ENCODE assay signal across 16 cellular contexts in genomic region chr20:24533449-24533848, GRCh38.
DNase-seq lines count a peak whose midpoint lies in the region; ATAC-seq and TF ChIP-seq lines count a peak whose summit lies in the region.
"Had no signal": no experiment of that assay in that cellular context is flagged by ENCODE, and none has a peak within 500 bp of the region (broad histone marks: within the 10 kb centered on the region; RNA-seq: fewer than 3 reads in every experiment).

No MANE protein-coding gene starts in this region.

- no peaks in the 10 kb centered on the region for H3K9me3 ChIP-seq in A673 (ENCODE audit: low read depth, low read length, poor library complexity, severe bottlenecking)
- no peaks in the 10 kb centered on the region for H3K9me3 ChIP-seq in effector memory CD4-positive, alpha-beta T cell (ENCODE audit: control insufficient read depth, low read length)
- H3K9me3 ChIP-seq: BLaER1 treated with 17β-estradiol and CSF1 and Interleukin-3, amounts not matched to agents 10 nM and 100 nM had no signal

- POLR2A ChIA-PET in A673 (lab: Charles Lee; ENCODE audit: low non-redundant PET) (no interaction called here), WTC11 (lab: Charles Lee) (no interaction called here)

- H3K36me3 ChIP-seq in A673 (ENCODE audit: insufficient read depth, low read length, poor library complexity, severe bottlenecking), result no peaks in the 10 kb centered on the region
- no peaks in the 10 kb centered on the region for H3K36me3 ChIP-seq in effector memory CD4-positive, alpha-beta T cell (ENCODE audit: control insufficient read depth, insufficient read depth, low read length)
- H3K36me3 ChIP-seq: BLaER1 treated with 17β-estradiol and CSF1 and Interleukin-3, amounts not matched to agents 10 nM and 100 nM had no signal

- H3K4me1 ChIP-seq in A673 (ENCODE audit: insufficient read depth, low read length, poor library complexity, severe bottlenecking), result no peaks in the 10 kb centered on the region
- no peaks in the 10 kb centered on the region for H3K4me1 ChIP-seq in effector memory CD4-positive, alpha-beta T cell (ENCODE audit: control insufficient read depth, insufficient read depth, low read length, poor library complexity, severe bottlenecking)

- H3K36me3 Mint-ChIP-seq in WTC11, result peaks cover 9% of the 10 kb centered on the region
- H3K36me3 Mint-ChIP-seq: CD8-positive, alpha-beta memory T cell had no signal

- H3K27me3 ChIP-seq in A673 (replicated peaks; ENCODE audit: insufficient read depth, low read depth, low read length, poor library complexity), result no peaks in the 10 kb centered on the region
- no peaks in the 10 kb centered on the region for H3K27me3 ChIP-seq in effector memory CD4-positive, alpha-beta T cell (replicated peaks; ENCODE audit: control insufficient read depth, insufficient read depth, low read length, poor library complexity, severe bottlenecking)
- H3K27me3 ChIP-seq: BLaER1 treated with 17β-estradiol and CSF1 and Interleukin-3, amounts not matched to agents 10 nM and 100 nM had no signal

- DNase-seq in A673 (ENCODE audit: low spot score) (no peak), HT-29 (ENCODE audit: low spot score) (peak; percentile 7), WTC11 (ENCODE audit: low spot score) (peak; percentile 22)
- no peak for DNase-seq in central memory CD4-positive, alpha-beta T cell
- no peak for DNase-seq in effector memory CD4-positive, alpha-beta T cell
- no peak for DNase-seq in activated naive CD4-positive, alpha-beta T cell treated with anti-CD3 and anti-CD28 coated beads, Interleukin-2, amount 50 U/mL, for 16 hours
- DNase-seq: CD8-positive, alpha-beta memory T cell; NCI-H187; NCI-H69; T-helper 1 cell had no signal

- intact Hi-C loops in A673 (cut with micrococcal nuclease; ENCODE audit: unreplicated experiment), result no loop called here

- H3K27me3 Mint-ChIP-seq in WTC11 (ENCODE audit: low read depth), result no peaks in the 10 kb centered on the region

- ATAC-seq in WTC11 (peak; percentile 47), GM21367 (IDR thresholded peaks at IDR 0.05; ENCODE audit: unreplicated experiment) (no peak)
- ATAC-seq: Panc1, Right ventricle myocardium inferior had no signal

- H3K4me1 Mint-ChIP-seq in WTC11, result no peaks in the 10 kb centered on the region
- H3K4me1 Mint-ChIP-seq: CD8-positive, alpha-beta memory T cell had no signal

- peaks cover 14% of the 10 kb centered on the region for H3K9me3 Mint-ChIP-seq in WTC11

- no peak overlapping the region for H3K27ac ChIP-seq in A673 (ENCODE audit: low read depth, low read length, poor library complexity, severe bottlenecking)
- no peak overlapping the region for H3K27ac ChIP-seq in effector memory CD4-positive, alpha-beta T cell (ENCODE audit: insufficient read depth, low read length, poor library complexity, severe bottlenecking)
- H3K27ac ChIP-seq: BLaER1 treated with 17β-estradiol and CSF1 and Interleukin-3, amounts not matched to agents 10 nM and 100 nM; SK-N-MC had no signal

- H3K27ac Mint-ChIP-seq in WTC11, result no peak overlapping the region
- H3K27ac Mint-ChIP-seq: CD8-positive, alpha-beta memory T cell had no signal

- BruUV-seq in A673 (replicated peaks; lab: Mats Ljungman, UMichigan), result no TSS peak

- CTCF ChIA-PET in A673 (lab: Charles Lee) (no interaction called here), WTC11 (lab: Charles Lee) (interaction anchor here (0.8 to 1.7 kb wide), 2 partner anchors 54 to 249 kb away, joined by 3 to 5 read pairs; no protein-coding TSS in a partner anchor)

- H3K4me3 Mint-ChIP-seq in WTC11, result no peak overlapping the region
- H3K4me3 Mint-ChIP-seq: CD8-positive, alpha-beta memory T cell had no signal

- H3K4me3 ChIP-seq in A673 (ENCODE audit: low read depth, low read length, poor library complexity, severe bottlenecking), result no peak overlapping the region
- no peak overlapping the region for H3K4me3 ChIP-seq in effector memory CD4-positive, alpha-beta T cell (ENCODE audit: insufficient read depth, low read depth, low read length, poor library complexity, severe bottlenecking)
- H3K4me3 ChIP-seq: BLaER1 treated with 17β-estradiol and CSF1 and Interleukin-3, amounts not matched to agents 10 nM and 100 nM; SK-N-MC had no signal

- TF ChIP-seq CTCF in A673 (conservative IDR thresholded peaks at IDR 0.05; ENCODE audit: low read depth, low read length) (peak; percentile 21; the same call in 1 of the 2 replicates), GM12873 (IDR thresholded peaks at IDR 0.05; ENCODE audit: insufficient read depth, low read depth, low read length, missing control alignments) (peak; percentile 28), WTC11 (IDR thresholded peaks at IDR 0.05) (peak; percentile 17; the same call in 1 of the 2 replicates)

TF ChIP-seq in WTC11, 78 proteins besides CTCF, POLR2A, EP300 and RAD21 (continues in another document):
- TF ChIP-seq ZSCAN18 (CRISPR knock-in tag; IDR thresholded peaks at IDR 0.05), result no peak
- no peak for TF ChIP-seq AFF4 (CRISPR knock-in tag; IDR thresholded peaks at IDR 0.05; ENCODE audit: borderline replicate concordance)
- no peak for TF ChIP-seq OVOL2 (CRISPR knock-in tag; IDR thresholded peaks at IDR 0.05; ENCODE audit: borderline replicate concordance)
- no peak for TF ChIP-seq ZNF423 (CRISPR knock-in tag; IDR thresholded peaks at IDR 0.05)
- no peak for TF ChIP-seq NFE2L1 (CRISPR knock-in tag; IDR thresholded peaks at IDR 0.05)
- no peak for TF ChIP-seq ELF4 (CRISPR knock-in tag; IDR thresholded peaks at IDR 0.05; ENCODE audit: low read depth)
- TF ChIP-seq ZNF121 (CRISPR knock-in tag; IDR thresholded peaks at IDR 0.05), result no peak
- TF ChIP-seq FOXJ3 (CRISPR knock-in tag; IDR thresholded peaks at IDR 0.05; ENCODE audit: borderline replicate concordance), result no peak
- no peak for TF ChIP-seq SOX15 (CRISPR knock-in tag; IDR thresholded peaks at IDR 0.05)
- no peak for TF ChIP-seq USF1 (CRISPR knock-in tag; IDR thresholded peaks at IDR 0.05)
- TF ChIP-seq NFYB (CRISPR knock-in tag; conservative IDR thresholded peaks at IDR 0.05; ENCODE audit: low read depth), result no peak
- TF ChIP-seq TCF7 (CRISPR knock-in tag; IDR thresholded peaks at IDR 0.05; ENCODE audit: low read depth), result no peak
- TF ChIP-seq RELA (CRISPR knock-in tag; IDR thresholded peaks at IDR 0.05; ENCODE audit: borderline replicate concordance), result no peak
- no peak for TF ChIP-seq JUN (CRISPR knock-in tag; IDR thresholded peaks at IDR 0.05)
- TF ChIP-seq MAX (CRISPR knock-in tag; IDR thresholded peaks at IDR 0.05), result no peak

Comparison
In these comparisons a context has a peak if more than half of its experiments do, and no peak if none do; other contexts are left out.
1. DNase-seq: peak in HT-29 (single experiment) and WTC11 (single experiment); none in A673 (single experiment), central memory CD4-positive, alpha-beta T cell (single experiment), effector memory CD4-positive, alpha-beta T cell (0 of 3) and activated naive CD4-positive, alpha-beta T cell treated with anti-CD3 and anti-CD28 coated beads, Interleukin-2, amount 50 U/mL, for 16 hours (single experiment).
2. Peak in every context shown above with its lines, with median percentiles within 50 percentile points of each other: CTCF ChIP-seq.